Comparison of ENCODE assay signal across 25 cellular contexts in genomic region chr22:48632641-48633246, GRCh38.
"Had no signal": no experiment of that assay in that cellular context is flagged by ENCODE, and none has a peak within 500 bp of the region (broad histone marks: within the 10 kb centered on the region; RNA-seq: fewer than 3 reads in every experiment).

No MANE protein-coding gene starts in this region.

- H3K9ac ChIP-seq: parathyroid adenoma had no signal

- H3K27me3 ChIP-seq: upper lobe of left lung, vagina had no signal

- H3K4me1 ChIP-seq: breast epithelium, gastrocnemius medialis, parathyroid adenoma, vagina had no signal

- H3K27ac ChIP-seq: breast epithelium, epithelial cell of prostate, gastrocnemius medialis, parathyroid adenoma, upper lobe of left lung, vagina had no signal

- H3K4me3 ChIP-seq: breast epithelium, gastrocnemius medialis, upper lobe of left lung, vagina had no signal

- H3K9me3 ChIP-seq: breast epithelium, gastrocnemius medialis, upper lobe of left lung, vagina had no signal

- H3K36me3 ChIP-seq: breast epithelium, gastrocnemius medialis, upper lobe of left lung, vagina had no signal

- H2AFZ ChIP-seq: parathyroid adenoma had no signal

- ATAC-seq: activated CD4-positive, CD25-positive, alpha-beta regulatory T cell treated with anti-CD3 and anti-CD28 coated beads, Interleukin-2, amount 50 U/mL, for 24 hours; activated naive CD8-positive, alpha-beta T cell treated with anti-CD3 and anti-CD28 coated beads, Interleukin-2, amount 50 U/mL, for 24 hours; activated T-helper 17 cell treated with anti-CD3 and anti-CD28 coated beads, Interleukin-2, amount 50 U/mL, for 72 hours; gastrocnemius medialis; naive thymus-derived CD8-positive, alpha-beta T cell; right cardiac atrium had no signal

- DNase-seq: activated CD4-positive, alpha-beta memory T cell treated with anti-CD3 and anti-CD28 coated beads, Interleukin-2, amount 10 ng/mL, durations not matched to agents 7 days and 5 days; activated CD4-positive, alpha-beta T cell treated with anti-CD3 and anti-CD28 coated beads, Interleukin-2, amount 10 ng/mL, durations not matched to agents 24 days and 14 days; activated CD8-positive, alpha-beta memory T cell treated with anti-CD3 and anti-CD28 coated beads, Interleukin-2, amount 50 U/mL, for 48 hours; activated gamma-delta T cell treated with Interleukin-2 at 50 U/mL for 16 hours; activated naive CD8-positive, alpha-beta T cell treated with anti-CD3 and anti-CD28 coated beads, Interleukin-2, amount 50 U/mL, for 24 hours; activated T-cell treated with anti-CD3 and anti-CD28 coated beads, Interleukin-2, amount 50 U/mL, for 24 hours; central memory CD4-positive, alpha-beta T cell; dermis blood vessel endothelial cell; effector CD8-positive, alpha-beta T cell; gastrocnemius medialis; immature natural killer cell; kidney; naive thymus-derived CD8-positive, alpha-beta T cell; occipital lobe; stimulated activated CD4-positive, alpha-beta T cell treated with anti-CD3 and anti-CD28 coated beads, Interleukin-15, amount 100 ng/mL, for 24 hours; stimulated activated CD4-positive, alpha-beta T cell treated with anti-CD3 and anti-CD28 coated beads, Interleukin-2, amount 100 ng/mL, for 24 hours; stimulated activated naive CD4-positive, alpha-beta T cell had no signal
